Comparison of ENCODE assay signal across 1 cellular context in genomic region chr7:7923818-7924217, GRCh38.
TF ChIP-seq lines count a peak whose summit lies in the region.

No MANE protein-coding gene starts in this region.

TF ChIP-seq in H1, 55 proteins besides CTCF, POLR2A, EP300 and RAD21:
- TF ChIP-seq TBP (IDR thresholded peaks at IDR 0.05; ENCODE audit: low read depth, low read length) (no peak), NANOG (IDR thresholded peaks at IDR 0.05; ENCODE audit: insufficient read depth, low read depth, low read length, poor library complexity, severe bottlenecking) (no peak), JUND (IDR thresholded peaks at IDR 0.05; ENCODE audit: low read length) (no peak), CHD2 (IDR thresholded peaks at IDR 0.05; ENCODE audit: low read length) (no peak), SIX5 (IDR thresholded peaks at IDR 0.05; ENCODE audit: low read depth, low read length) (no peak), ZNF274 (IDR thresholded peaks at IDR 0.05; ENCODE audit: borderline replicate concordance, extremely low read depth, low read length) (no peak), TCF12 (IDR thresholded peaks at IDR 0.05; ENCODE audit: low read depth, low read length) (no peak), BCL11A (IDR thresholded peaks at IDR 0.05; ENCODE audit: low read depth in 2 of 2, low read length in 2 of 2) (no peak), KDM1A (IDR thresholded peaks at IDR 0.05; ENCODE audit: borderline replicate concordance, low read length) (no peak), RXRA (IDR thresholded peaks at IDR 0.05; ENCODE audit: insufficient read depth, low read depth, low read length) (no peak), POLR2AphosphoS5 (IDR thresholded peaks at IDR 0.05; ENCODE audit: low read depth, low read length) (no peak), BRCA1 (IDR thresholded peaks at IDR 0.05; ENCODE audit: low read depth, low read length) (no peak), ASH2L (IDR thresholded peaks at IDR 0.05; ENCODE audit: low read length) (no peak), NRF1 (IDR thresholded peaks at IDR 0.05; ENCODE audit: low read depth, low read length) (no peak)
